Comparison of ENCODE assay signal across 1 cellular context in the genomic region with DNA sequence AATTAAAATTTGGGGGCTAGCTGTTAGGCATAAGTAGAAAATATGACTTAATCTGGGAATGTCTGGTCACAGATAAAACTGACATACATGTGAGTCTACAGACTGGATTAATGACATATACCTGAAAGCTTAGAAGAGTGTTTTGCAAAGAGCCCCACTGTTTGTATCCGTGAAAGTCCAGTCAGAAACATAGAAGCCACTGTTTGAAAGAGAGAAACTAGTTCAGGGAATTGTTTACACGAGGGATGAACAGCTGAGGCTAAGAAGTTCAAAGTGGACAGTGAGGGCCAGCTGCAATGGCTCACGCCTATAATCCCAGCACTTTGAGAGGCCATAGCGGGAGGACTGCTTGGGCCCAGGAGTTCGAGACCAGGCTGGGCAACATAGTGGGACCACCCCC.
TF ChIP-seq lines count a peak whose summit lies in the region.

No MANE protein-coding gene starts in this region.

TF ChIP-seq in HepG2, 621 proteins besides CTCF, POLR2A, EP300 and RAD21 (continued from another document and continues in another):
- TF ChIP-seq, protein P1, sequence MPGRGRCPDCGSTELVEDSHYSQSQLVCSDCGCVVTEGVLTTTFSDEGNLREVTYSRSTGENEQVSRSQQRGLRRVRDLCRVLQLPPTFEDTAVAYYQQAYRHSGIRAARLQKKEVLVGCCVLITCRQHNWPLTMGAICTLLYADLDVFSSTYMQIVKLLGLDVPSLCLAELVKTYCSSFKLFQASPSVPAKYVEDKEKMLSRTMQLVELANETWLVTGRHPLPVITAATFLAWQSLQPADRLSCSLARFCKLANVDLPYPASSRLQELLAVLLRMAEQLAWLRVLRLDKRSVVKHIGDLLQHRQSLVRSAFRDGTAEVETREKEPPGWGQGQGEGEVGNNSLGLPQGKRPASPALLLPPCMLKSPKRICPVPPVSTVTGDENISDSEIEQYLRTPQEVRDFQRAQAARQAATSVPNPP (CRISPR knock-in tag; IDR thresholded peaks at IDR 0.05), result no peak
- no peak for TF ChIP-seq SETDB1 (CRISPR knock-in tag; IDR thresholded peaks at IDR 0.05; ENCODE audit: borderline replicate concordance)
- TF ChIP-seq, protein P2, sequence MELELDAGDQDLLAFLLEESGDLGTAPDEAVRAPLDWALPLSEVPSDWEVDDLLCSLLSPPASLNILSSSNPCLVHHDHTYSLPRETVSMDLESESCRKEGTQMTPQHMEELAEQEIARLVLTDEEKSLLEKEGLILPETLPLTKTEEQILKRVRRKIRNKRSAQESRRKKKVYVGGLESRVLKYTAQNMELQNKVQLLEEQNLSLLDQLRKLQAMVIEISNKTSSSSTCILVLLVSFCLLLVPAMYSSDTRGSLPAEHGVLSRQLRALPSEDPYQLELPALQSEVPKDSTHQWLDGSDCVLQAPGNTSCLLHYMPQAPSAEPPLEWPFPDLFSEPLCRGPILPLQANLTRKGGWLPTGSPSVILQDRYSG (CRISPR knock-in tag; IDR thresholded peaks at IDR 0.05), result no peak
- TF ChIP-seq GLI4 (CRISPR knock-in tag; IDR thresholded peaks at IDR 0.05; ENCODE audit: borderline replicate concordance), result no peak
- no peak for TF ChIP-seq ZNF33B (CRISPR knock-in tag; IDR thresholded peaks at IDR 0.05)
- TF ChIP-seq FOXM1 (CRISPR knock-in tag; IDR thresholded peaks at IDR 0.05), result no peak
- no peak for TF ChIP-seq ZNF296 (CRISPR knock-in tag; conservative IDR thresholded peaks at IDR 0.05)
- TF ChIP-seq ZFP1 (CRISPR knock-in tag; IDR thresholded peaks at IDR 0.05), result no peak
- TF ChIP-seq, protein P3, sequence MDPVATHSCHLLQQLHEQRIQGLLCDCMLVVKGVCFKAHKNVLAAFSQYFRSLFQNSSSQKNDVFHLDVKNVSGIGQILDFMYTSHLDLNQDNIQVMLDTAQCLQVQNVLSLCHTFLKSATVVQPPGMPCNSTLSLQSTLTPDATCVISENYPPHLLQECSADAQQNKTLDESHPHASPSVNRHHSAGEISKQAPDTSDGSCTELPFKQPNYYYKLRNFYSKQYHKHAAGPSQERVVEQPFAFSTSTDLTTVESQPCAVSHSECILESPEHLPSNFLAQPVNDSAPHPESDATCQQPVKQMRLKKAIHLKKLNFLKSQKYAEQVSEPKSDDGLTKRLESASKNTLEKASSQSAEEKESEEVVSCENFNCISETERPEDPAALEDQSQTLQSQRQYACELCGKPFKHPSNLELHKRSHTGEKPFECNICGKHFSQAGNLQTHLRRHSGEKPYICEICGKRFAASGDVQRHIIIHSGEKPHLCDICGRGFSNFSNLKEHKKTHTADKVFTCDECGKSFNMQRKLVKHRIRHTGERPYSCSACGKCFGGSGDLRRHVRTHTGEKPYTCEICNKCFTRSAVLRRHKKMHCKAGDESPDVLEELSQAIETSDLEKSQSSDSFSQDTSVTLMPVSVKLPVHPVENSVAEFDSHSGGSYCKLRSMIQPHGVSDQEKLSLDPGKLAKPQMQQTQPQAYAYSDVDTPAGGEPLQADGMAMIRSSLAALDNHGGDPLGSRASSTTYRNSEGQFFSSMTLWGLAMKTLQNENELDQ (CRISPR knock-in tag; IDR thresholded peaks at IDR 0.05; ENCODE audit: borderline replicate concordance), result no peak
- TF ChIP-seq, protein P4, sequence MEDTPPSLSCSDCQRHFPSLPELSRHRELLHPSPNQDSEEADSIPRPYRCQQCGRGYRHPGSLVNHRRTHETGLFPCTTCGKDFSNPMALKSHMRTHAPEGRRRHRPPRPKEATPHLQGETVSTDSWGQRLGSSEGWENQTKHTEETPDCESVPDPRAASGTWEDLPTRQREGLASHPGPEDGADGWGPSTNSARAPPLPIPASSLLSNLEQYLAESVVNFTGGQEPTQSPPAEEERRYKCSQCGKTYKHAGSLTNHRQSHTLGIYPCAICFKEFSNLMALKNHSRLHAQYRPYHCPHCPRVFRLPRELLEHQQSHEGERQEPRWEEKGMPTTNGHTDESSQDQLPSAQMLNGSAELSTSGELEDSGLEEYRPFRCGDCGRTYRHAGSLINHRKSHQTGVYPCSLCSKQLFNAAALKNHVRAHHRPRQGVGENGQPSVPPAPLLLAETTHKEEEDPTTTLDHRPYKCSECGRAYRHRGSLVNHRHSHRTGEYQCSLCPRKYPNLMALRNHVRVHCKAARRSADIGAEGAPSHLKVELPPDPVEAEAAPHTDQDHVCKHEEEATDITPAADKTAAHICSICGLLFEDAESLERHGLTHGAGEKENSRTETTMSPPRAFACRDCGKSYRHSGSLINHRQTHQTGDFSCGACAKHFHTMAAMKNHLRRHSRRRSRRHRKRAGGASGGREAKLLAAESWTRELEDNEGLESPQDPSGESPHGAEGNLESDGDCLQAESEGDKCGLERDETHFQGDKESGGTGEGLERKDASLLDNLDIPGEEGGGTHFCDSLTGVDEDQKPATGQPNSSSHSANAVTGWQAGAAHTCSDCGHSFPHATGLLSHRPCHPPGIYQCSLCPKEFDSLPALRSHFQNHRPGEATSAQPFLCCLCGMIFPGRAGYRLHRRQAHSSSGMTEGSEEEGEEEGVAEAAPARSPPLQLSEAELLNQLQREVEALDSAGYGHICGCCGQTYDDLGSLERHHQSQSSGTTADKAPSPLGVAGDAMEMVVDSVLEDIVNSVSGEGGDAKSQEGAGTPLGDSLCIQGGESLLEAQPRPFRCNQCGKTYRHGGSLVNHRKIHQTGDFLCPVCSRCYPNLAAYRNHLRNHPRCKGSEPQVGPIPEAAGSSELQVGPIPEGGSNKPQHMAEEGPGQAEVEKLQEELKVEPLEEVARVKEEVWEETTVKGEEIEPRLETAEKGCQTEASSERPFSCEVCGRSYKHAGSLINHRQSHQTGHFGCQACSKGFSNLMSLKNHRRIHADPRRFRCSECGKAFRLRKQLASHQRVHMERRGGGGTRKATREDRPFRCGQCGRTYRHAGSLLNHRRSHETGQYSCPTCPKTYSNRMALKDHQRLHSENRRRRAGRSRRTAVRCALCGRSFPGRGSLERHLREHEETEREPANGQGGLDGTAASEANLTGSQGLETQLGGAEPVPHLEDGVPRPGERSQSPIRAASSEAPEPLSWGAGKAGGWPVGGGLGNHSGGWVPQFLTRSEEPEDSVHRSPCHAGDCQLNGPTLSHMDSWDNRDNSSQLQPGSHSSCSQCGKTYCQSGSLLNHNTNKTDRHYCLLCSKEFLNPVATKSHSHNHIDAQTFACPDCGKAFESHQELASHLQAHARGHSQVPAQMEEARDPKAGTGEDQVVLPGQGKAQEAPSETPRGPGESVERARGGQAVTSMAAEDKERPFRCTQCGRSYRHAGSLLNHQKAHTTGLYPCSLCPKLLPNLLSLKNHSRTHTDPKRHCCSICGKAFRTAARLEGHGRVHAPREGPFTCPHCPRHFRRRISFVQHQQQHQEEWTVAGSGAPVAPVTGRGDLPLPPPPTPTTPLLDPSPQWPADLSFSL (CRISPR knock-in tag; IDR thresholded peaks at IDR 0.05), result no peak
- no peak for TF ChIP-seq DNMT1 (CRISPR knock-in tag; IDR thresholded peaks at IDR 0.05)
- no peak for TF ChIP-seq KMT2A (CRISPR knock-in tag; IDR thresholded peaks at IDR 0.05)
- TF ChIP-seq ZC3H13 (CRISPR knock-in tag; IDR thresholded peaks at IDR 0.05), result no peak
- no peak for TF ChIP-seq ZNF563 (CRISPR knock-in tag; IDR thresholded peaks at IDR 0.05)
- TF ChIP-seq PLRG1 (conservative IDR thresholded peaks at IDR 0.05), result no peak
- 0 out of 2 replicates have a peak, but pooled peaks have one; percentile 60 for TF ChIP-seq RCOR2 (CRISPR knock-in tag; IDR thresholded peaks at IDR 0.05)
- TF ChIP-seq ZNF781 (CRISPR knock-in tag; IDR thresholded peaks at IDR 0.05; ENCODE audit: borderline replicate concordance, not compliant biosample characterization), result no peak
- TF ChIP-seq, protein P5, sequence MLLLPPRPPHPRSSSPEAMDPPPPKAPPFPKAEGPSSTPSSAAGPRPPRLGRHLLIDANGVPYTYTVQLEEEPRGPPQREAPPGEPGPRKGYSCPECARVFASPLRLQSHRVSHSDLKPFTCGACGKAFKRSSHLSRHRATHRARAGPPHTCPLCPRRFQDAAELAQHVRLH (CRISPR knock-in tag; IDR thresholded peaks at IDR 0.05; ENCODE audit: borderline replicate concordance, low read depth), result no peak
- no peak for TF ChIP-seq ETV5 (CRISPR knock-in tag; IDR thresholded peaks at IDR 0.05; ENCODE audit: borderline replicate concordance)
- TF ChIP-seq, protein P6, sequence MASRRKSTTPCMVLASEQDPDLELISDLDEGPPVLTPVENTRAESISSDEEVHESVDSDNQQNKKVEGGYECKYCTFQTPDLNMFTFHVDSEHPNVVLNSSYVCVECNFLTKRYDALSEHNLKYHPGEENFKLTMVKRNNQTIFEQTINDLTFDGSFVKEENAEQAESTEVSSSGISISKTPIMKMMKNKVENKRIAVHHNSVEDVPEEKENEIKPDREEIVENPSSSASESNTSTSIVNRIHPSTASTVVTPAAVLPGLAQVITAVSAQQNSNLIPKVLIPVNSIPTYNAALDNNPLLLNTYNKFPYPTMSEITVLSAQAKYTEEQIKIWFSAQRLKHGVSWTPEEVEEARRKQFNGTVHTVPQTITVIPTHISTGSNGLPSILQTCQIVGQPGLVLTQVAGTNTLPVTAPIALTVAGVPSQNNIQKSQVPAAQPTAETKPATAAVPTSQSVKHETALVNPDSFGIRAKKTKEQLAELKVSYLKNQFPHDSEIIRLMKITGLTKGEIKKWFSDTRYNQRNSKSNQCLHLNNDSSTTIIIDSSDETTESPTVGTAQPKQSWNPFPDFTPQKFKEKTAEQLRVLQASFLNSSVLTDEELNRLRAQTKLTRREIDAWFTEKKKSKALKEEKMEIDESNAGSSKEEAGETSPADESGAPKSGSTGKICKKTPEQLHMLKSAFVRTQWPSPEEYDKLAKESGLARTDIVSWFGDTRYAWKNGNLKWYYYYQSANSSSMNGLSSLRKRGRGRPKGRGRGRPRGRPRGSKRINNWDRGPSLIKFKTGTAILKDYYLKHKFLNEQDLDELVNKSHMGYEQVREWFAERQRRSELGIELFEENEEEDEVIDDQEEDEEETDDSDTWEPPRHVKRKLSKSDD (CRISPR knock-in tag; IDR thresholded peaks at IDR 0.05; ENCODE audit: low read depth), result no peak
- TF ChIP-seq ARHGAP35 (CRISPR knock-in tag; IDR thresholded peaks at IDR 0.05; ENCODE audit: borderline replicate concordance), result no peak
- no peak for TF ChIP-seq ZEB1 (IDR thresholded peaks at IDR 0.05; ENCODE audit: insufficient replicate concordance, low read depth)
- TF ChIP-seq, protein P7, sequence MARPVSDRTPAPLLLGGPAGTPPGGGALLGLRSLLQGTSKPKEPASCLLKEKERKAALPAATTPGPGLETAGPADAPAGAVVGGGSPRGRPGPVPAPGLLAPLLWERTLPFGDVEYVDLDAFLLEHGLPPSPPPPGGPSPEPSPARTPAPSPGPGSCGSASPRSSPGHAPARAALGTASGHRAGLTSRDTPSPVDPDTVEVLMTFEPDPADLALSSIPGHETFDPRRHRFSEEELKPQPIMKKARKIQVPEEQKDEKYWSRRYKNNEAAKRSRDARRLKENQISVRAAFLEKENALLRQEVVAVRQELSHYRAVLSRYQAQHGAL (CRISPR knock-in tag; IDR thresholded peaks at IDR 0.05; ENCODE audit: not compliant biosample characterization), result no peak
- no peak for TF ChIP-seq PTBP1 (IDR thresholded peaks at IDR 0.05; ENCODE audit: low read depth, low read length, poor library complexity, severe bottlenecking)
- TF ChIP-seq, protein P8, sequence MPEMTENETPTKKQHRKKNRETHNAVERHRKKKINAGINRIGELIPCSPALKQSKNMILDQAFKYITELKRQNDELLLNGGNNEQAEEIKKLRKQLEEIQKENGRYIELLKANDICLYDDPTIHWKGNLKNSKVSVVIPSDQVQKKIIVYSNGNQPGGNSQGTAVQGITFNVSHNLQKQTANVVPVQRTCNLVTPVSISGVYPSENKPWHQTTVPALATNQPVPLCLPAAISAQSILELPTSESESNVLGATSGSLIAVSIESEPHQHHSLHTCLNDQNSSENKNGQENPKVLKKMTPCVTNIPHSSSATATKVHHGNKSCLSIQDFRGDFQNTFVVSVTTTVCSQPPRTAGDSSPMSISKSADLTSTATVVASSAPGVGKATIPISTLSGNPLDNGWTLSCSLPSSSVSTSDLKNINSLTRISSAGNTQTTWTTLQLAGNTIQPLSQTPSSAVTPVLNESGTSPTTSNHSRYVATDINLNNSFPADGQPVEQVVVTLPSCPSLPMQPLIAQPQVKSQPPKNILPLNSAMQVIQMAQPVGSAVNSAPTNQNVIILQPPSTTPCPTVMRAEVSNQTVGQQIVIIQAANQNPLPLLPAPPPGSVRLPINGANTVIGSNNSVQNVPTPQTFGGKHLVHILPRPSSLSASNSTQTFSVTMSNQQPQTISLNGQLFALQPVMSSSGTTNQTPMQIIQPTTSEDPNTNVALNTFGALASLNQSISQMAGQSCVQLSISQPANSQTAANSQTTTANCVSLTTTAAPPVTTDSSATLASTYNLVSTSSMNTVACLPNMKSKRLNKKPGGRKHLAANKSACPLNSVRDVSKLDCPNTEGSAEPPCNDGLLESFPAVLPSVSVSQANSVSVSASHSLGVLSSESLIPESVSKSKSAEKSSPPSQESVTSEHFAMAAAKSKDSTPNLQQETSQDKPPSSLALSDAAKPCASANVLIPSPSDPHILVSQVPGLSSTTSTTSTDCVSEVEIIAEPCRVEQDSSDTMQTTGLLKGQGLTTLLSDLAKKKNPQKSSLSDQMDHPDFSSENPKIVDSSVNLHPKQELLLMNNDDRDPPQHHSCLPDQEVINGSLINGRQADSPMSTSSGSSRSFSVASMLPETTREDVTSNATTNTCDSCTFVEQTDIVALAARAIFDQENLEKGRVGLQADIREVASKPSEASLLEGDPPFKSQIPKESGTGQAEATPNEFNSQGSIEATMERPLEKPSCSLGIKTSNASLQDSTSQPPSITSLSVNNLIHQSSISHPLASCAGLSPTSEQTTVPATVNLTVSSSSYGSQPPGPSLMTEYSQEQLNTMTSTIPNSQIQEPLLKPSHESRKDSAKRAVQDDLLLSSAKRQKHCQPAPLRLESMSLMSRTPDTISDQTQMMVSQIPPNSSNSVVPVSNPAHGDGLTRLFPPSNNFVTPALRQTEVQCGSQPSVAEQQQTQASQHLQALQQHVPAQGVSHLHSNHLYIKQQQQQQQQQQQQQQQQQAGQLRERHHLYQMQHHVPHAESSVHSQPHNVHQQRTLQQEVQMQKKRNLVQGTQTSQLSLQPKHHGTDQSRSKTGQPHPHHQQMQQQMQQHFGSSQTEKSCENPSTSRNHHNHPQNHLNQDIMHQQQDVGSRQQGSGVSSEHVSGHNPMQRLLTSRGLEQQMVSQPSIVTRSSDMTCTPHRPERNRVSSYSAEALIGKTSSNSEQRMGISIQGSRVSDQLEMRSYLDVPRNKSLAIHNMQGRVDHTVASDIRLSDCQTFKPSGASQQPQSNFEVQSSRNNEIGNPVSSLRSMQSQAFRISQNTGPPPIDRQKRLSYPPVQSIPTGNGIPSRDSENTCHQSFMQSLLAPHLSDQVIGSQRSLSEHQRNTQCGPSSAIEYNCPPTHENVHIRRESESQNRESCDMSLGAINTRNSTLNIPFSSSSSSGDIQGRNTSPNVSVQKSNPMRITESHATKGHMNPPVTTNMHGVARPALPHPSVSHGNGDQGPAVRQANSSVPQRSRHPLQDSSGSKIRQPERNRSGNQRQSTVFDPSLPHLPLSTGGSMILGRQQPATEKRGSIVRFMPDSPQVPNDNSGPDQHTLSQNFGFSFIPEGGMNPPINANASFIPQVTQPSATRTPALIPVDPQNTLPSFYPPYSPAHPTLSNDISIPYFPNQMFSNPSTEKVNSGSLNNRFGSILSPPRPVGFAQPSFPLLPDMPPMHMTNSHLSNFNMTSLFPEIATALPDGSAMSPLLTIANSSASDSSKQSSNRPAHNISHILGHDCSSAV (CRISPR knock-in tag; IDR thresholded peaks at IDR 0.05; ENCODE audit: borderline replicate concordance), result no peak
- no peak for TF ChIP-seq SUZ12 (IDR thresholded peaks at IDR 0.05; ENCODE audit: low read depth, low read length)
- peak; percentile 81 for TF ChIP-seq ISL2 (CRISPR knock-in tag; IDR thresholded peaks at IDR 0.05)
- TF ChIP-seq CBX2 (IDR thresholded peaks at IDR 0.05; ENCODE audit: low read depth, low read length), result no peak
- TF ChIP-seq CBX2 (CRISPR knock-in tag; IDR thresholded peaks at IDR 0.05; ENCODE audit: low read depth), result no peak
- no peak for TF ChIP-seq ZNF777 (CRISPR knock-in tag; IDR thresholded peaks at IDR 0.05)
- no peak for TF ChIP-seq MZF1 (CRISPR knock-in tag; IDR thresholded peaks at IDR 0.05; ENCODE audit: borderline replicate concordance)
- 0 out of 2 replicates have a peak, but pooled peaks have one; percentile 25 for TF ChIP-seq FOSL2 (CRISPR knock-in tag; IDR thresholded peaks at IDR 0.05)
- TF ChIP-seq HOXA9 (CRISPR knock-in tag; IDR thresholded peaks at IDR 0.05; ENCODE audit: borderline replicate concordance), result no peak
- no peak for TF ChIP-seq ZNF337 (CRISPR knock-in tag; IDR thresholded peaks at IDR 0.05; ENCODE audit: borderline replicate concordance, low read depth)
